17 cellular contexts compared by ENCODE assay signal in genomic region chr1:71650126-71650525, GRCh38.
"Had no signal": no experiment of that assay in that cellular context is flagged by ENCODE, and none has a peak within 500 bp of the region (broad histone marks: within the 10 kb centered on the region; RNA-seq: fewer than 3 reads in every experiment).

No MANE protein-coding gene starts in this region.

- H3K27ac ChIP-seq: brain microvascular endothelial cell, epithelial cell of prostate, heart left ventricle, neutrophil, tibial artery had no signal

- H3K27me3 ChIP-seq: brain microvascular endothelial cell, heart left ventricle, neutrophil, tibial artery had no signal

- DNase-seq: activated CD4-positive, alpha-beta T cell treated with anti-CD3 and anti-CD28 coated beads, Interleukin-2, amount 10 ng/mL, durations not matched to agents 7 days and 5 days; amygdala; brain microvascular endothelial cell; effector memory CD8-positive, alpha-beta T cell; foreskin melanocyte; heart left ventricle; islet precursor cell; mammary epithelial cell; mucosa of descending colon; naive thymus-derived CD8-positive, alpha-beta T cell; posterior cingulate gyrus; small intestine; tibial artery had no signal

- H3K4me1 ChIP-seq: tibial artery had no signal

- ATAC-seq: effector memory CD8-positive, alpha-beta T cell; heart left ventricle; left lobe of liver; mucosa of descending colon; naive thymus-derived CD8-positive, alpha-beta T cell; WTC11 had no signal

- H3K4me3 ChIP-seq: heart left ventricle, mucosa of descending colon, tibial artery had no signal

- H3K9me3 ChIP-seq: heart left ventricle, mucosa of descending colon, neutrophil, tibial artery had no signal
